15 cellular contexts compared by ENCODE assay signal in genomic region chr3:145698749-145699148, GRCh38.
DNase-seq lines count a peak whose midpoint lies in the region; ATAC-seq and TF ChIP-seq lines count a peak whose summit lies in the region.
"Had no signal": no experiment of that assay in that cellular context is flagged by ENCODE, and none has a peak within 500 bp of the region (broad histone marks: within the 10 kb centered on the region; RNA-seq: fewer than 3 reads in every experiment).

No MANE protein-coding gene starts in this region.

- H4K8ac ChIP-seq in mesendoderm (ENCODE audit: low read depth, low read length), result no peak overlapping the region

- no peak overlapping the region for H2AK5ac ChIP-seq in mesendoderm (ENCODE audit: low read length)

- H4K5ac ChIP-seq in mesendoderm (ENCODE audit: low read length), result no peak overlapping the region

- no peak overlapping the region for H2BK5ac ChIP-seq in mesendoderm (ENCODE audit: low read length)

- TF ChIP-seq EP300 in SK-N-SH (IDR thresholded peaks at IDR 0.05; ENCODE audit: borderline replicate concordance in 1 of 2, low read depth in 1 of 2, low read length in 1 of 2), result no peak

- POLR2A ChIA-PET in SK-N-SH (lab: Yijun Ruan, JAX), result no interaction called here

- no peak overlapping the region for H3K4me3 ChIP-seq in SK-N-SH (ENCODE audit: low read depth in 2 of 2, low read length in 1 of 2)
- no peak overlapping the region for H3K4me3 ChIP-seq in WERI-Rb-1 (ENCODE audit: low read depth, low read length)
- H3K4me3 ChIP-seq in mesendoderm (ENCODE audit: low read length), result no peak overlapping the region
- H3K4me3 ChIP-seq: Peyer's patch had no signal

- DNase-seq in SK-N-SH (no peak), GM13977 (ENCODE audit: low spot score) (no peak), WERI-Rb-1 (no peak), mesendoderm (peak; percentile 16), activated gamma-delta T cell (lab: John Stamatoyannopoulos, UW) (no peak)
- no peak for DNase-seq in activated CD4-positive, alpha-beta T cell treated with anti-CD3 and anti-CD28 coated beads for 48 hours
- DNase-seq: DMS79, Kasumi-1, NCI-H1694, NCI-H2081, NCI-H2171, NCI-H345, NCI-H524 treated with DMSO at 0.1 percent for 48 hours, Peyer's patch had no signal

- no peaks in the 10 kb centered on the region for H3F3A ChIP-seq in SK-N-SH (replicated peaks; ENCODE audit: insufficient read depth)

- no peak overlapping the region for H3K23ac ChIP-seq in mesendoderm (ENCODE audit: low read length)

- ATAC-seq in SK-N-SH treated with all-trans-retinoic acid at 6 μM for 48 hours, result no peak

- H2BK15ac ChIP-seq in mesendoderm (replicated peaks; ENCODE audit: low read depth), result no peak overlapping the region

- no peak overlapping the region for H2BK120ac ChIP-seq in mesendoderm (ENCODE audit: low read depth, low read length)

- H3K4me2 ChIP-seq in SK-N-SH (no peak overlapping the region), mesendoderm (ENCODE audit: low read length) (no peak overlapping the region)

- in situ Hi-C loops in GM13977 (cut with MboI; ENCODE audit: low pct_unique_long_range_greater_than_20kb, low sequenced_read_pairs, unreplicated experiment), result no loop called here

- H3K4ac ChIP-seq in mesendoderm (ENCODE audit: low read depth, low read length), result no peak overlapping the region

- no peaks in the 10 kb centered on the region for H3K79me1 ChIP-seq in mesendoderm (ENCODE audit: low read length)

- H3K27me3 ChIP-seq in SK-N-SH (ENCODE audit: insufficient read depth) (no peaks in the 10 kb centered on the region), WERI-Rb-1 (ENCODE audit: insufficient read depth, low read depth, severe bottlenecking) (no peaks in the 10 kb centered on the region), mesendoderm (ENCODE audit: insufficient read depth, low read length, poor library complexity) (no peaks in the 10 kb centered on the region)
- H3K27me3 ChIP-seq: Peyer's patch had no signal

- no peak overlapping the region for H3K27ac ChIP-seq in SK-N-SH (ENCODE audit: low read depth in 2 of 2, low read length in 1 of 2)
- no peak overlapping the region for H3K27ac ChIP-seq in WERI-Rb-1
- H3K27ac ChIP-seq in mesendoderm (ENCODE audit: low read depth, low read length), result no peak overlapping the region
- H3K27ac ChIP-seq: Peyer's patch had no signal

- TF ChIP-seq CTCF in SK-N-SH (IDR thresholded peaks at IDR 0.05), result no peak
- TF ChIP-seq CTCF in GM13977 (IDR thresholded peaks at IDR 0.05; ENCODE audit: extremely low read depth, insufficient read depth, missing control alignments), result peak; percentile 9
- 0 out of 2 replicates have a peak, but pooled peaks have one; percentile 24 for TF ChIP-seq CTCF in WERI-Rb-1 (IDR thresholded peaks at IDR 0.05; ENCODE audit: low read depth, low read length)

- H3K79me2 ChIP-seq in SK-N-SH (ENCODE audit: insufficient read depth) (no peaks in the 10 kb centered on the region), mesendoderm (ENCODE audit: control insufficient read depth, insufficient read depth, low read length) (no peaks in the 10 kb centered on the region)

- CTCF ChIA-PET in SK-N-SH (lab: Yijun Ruan, JAX), result no interaction called here

- 0 out of 2 replicates have a peak, but pooled peaks have one; percentile 19 for TF ChIP-seq RAD21 in SK-N-SH (IDR thresholded peaks at IDR 0.05; ENCODE audit: low read length)

- no peaks in the 10 kb centered on the region for H3K9me2 ChIP-seq in SK-N-SH

- H3K9ac ChIP-seq in SK-N-SH, result no peak overlapping the region
- H3K9ac ChIP-seq in mesendoderm (ENCODE audit: low read length), result no peak overlapping the region

- H3K36me3 ChIP-seq in SK-N-SH (replicated peaks in 1 of 2; ENCODE audit: control insufficient read depth in 1 of 2, insufficient read depth in 2 of 2, low read length in 1 of 2) (no peaks in the 10 kb centered on the region), WERI-Rb-1 (no peaks in the 10 kb centered on the region), mesendoderm (ENCODE audit: control insufficient read depth, insufficient read depth, low read length) (no peaks in the 10 kb centered on the region)
- H3K36me3 ChIP-seq: Peyer's patch had no signal

- H2AFZ ChIP-seq in SK-N-SH (ENCODE audit: low read depth), result no peak overlapping the region

- H3K18ac ChIP-seq in mesendoderm (ENCODE audit: low read length), result no peak overlapping the region

- H3K9me3 ChIP-seq in SK-N-SH (no peaks in the 10 kb centered on the region), WERI-Rb-1 (ENCODE audit: severe bottlenecking) (no peaks in the 10 kb centered on the region)
- H3K9me3 ChIP-seq: Peyer's patch had no signal

- H3K56ac ChIP-seq in mesendoderm (ENCODE audit: low read length), result no peak overlapping the region

- H4K20me1 ChIP-seq in SK-N-SH (ENCODE audit: insufficient read depth), result no peaks in the 10 kb centered on the region

- H3K4me1 ChIP-seq in SK-N-SH (ENCODE audit: control insufficient read depth in 1 of 2, insufficient read depth in 2 of 2, low read depth in 1 of 2, low read length in 1 of 2) (no peaks in the 10 kb centered on the region), mesendoderm (ENCODE audit: control insufficient read depth, low read depth, low read length) (no peaks in the 10 kb centered on the region)
- H3K4me1 ChIP-seq: Peyer's patch had no signal

TF ChIP-seq in SK-N-SH, 30 proteins besides CTCF, POLR2A, EP300 and RAD21 (continues in another document):
- TF ChIP-seq CHD2 (IDR thresholded peaks at IDR 0.05; ENCODE audit: low read length, partially characterized antibody) (no peak), NRF1 (IDR thresholded peaks at IDR 0.05; ENCODE audit: low read depth, low read length) (no peak), ZBTB33 (IDR thresholded peaks at IDR 0.05; ENCODE audit: borderline replicate concordance, low read depth) (no peak), GABPA (IDR thresholded peaks at IDR 0.05; ENCODE audit: low read depth) (no peak), RXRA (IDR thresholded peaks at IDR 0.05; ENCODE audit: borderline replicate concordance, low read depth) (no peak), RFX5 (IDR thresholded peaks at IDR 0.05; ENCODE audit: low read length) (no peak)

TF ChIP-seq in SK-N-SH treated with all-trans-retinoic acid at 6 μM for 48 hours, 23 proteins besides CTCF, POLR2A, EP300 and RAD21:
- no peak for TF ChIP-seq GLIS3 (CRISPR knock-in tag; IDR thresholded peaks at IDR 0.05)
- TF ChIP-seq ESRRG (CRISPR knock-in tag; IDR thresholded peaks at IDR 0.05), result no peak
- no peak for TF ChIP-seq ZFP3 (CRISPR knock-in tag; IDR thresholded peaks at IDR 0.05)
- TF ChIP-seq RARB (CRISPR knock-in tag; IDR thresholded peaks at IDR 0.05), result no peak
- TF ChIP-seq, protein P1, sequence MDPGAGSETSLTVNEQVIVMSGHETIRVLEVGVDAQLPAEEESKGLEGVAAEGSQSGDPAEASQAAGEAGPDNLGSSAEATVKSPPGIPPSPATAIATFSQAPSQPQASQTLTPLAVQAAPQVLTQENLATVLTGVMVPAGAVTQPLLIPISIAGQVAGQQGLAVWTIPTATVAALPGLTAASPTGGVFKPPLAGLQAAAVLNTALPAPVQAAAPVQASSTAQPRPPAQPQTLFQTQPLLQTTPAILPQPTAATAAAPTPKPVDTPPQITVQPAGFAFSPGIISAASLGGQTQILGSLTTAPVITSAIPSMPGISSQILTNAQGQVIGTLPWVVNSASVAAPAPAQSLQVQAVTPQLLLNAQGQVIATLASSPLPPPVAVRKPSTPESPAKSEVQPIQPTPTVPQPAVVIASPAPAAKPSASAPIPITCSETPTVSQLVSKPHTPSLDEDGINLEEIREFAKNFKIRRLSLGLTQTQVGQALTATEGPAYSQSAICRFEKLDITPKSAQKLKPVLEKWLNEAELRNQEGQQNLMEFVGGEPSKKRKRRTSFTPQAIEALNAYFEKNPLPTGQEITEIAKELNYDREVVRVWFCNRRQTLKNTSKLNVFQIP (CRISPR knock-in tag; IDR thresholded peaks at IDR 0.05; ENCODE audit: borderline replicate concordance, low read depth), result no peak
- TF ChIP-seq OSR1 (CRISPR knock-in tag; IDR thresholded peaks at IDR 0.05), result no peak
- TF ChIP-seq ZC3H10 (CRISPR knock-in tag; IDR thresholded peaks at IDR 0.05), result no peak
- TF ChIP-seq ISL1 (CRISPR knock-in tag; IDR thresholded peaks at IDR 0.05), result no peak
- no peak for TF ChIP-seq ZNF8 (CRISPR knock-in tag; IDR thresholded peaks at IDR 0.05)
- TF ChIP-seq, protein P2, sequence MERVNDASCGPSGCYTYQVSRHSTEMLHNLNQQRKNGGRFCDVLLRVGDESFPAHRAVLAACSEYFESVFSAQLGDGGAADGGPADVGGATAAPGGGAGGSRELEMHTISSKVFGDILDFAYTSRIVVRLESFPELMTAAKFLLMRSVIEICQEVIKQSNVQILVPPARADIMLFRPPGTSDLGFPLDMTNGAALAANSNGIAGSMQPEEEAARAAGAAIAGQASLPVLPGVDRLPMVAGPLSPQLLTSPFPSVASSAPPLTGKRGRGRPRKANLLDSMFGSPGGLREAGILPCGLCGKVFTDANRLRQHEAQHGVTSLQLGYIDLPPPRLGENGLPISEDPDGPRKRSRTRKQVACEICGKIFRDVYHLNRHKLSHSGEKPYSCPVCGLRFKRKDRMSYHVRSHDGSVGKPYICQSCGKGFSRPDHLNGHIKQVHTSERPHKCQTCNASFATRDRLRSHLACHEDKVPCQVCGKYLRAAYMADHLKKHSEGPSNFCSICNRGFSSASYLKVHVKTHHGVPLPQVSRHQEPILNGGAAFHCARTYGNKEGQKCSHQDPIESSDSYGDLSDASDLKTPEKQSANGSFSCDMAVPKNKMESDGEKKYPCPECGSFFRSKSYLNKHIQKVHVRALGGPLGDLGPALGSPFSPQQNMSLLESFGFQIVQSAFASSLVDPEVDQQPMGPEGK (CRISPR knock-in tag; IDR thresholded peaks at IDR 0.05; ENCODE audit: borderline replicate concordance), result no peak
- TF ChIP-seq SNAI2 (CRISPR knock-in tag; IDR thresholded peaks at IDR 0.05), result no peak
- TF ChIP-seq, protein P3, sequence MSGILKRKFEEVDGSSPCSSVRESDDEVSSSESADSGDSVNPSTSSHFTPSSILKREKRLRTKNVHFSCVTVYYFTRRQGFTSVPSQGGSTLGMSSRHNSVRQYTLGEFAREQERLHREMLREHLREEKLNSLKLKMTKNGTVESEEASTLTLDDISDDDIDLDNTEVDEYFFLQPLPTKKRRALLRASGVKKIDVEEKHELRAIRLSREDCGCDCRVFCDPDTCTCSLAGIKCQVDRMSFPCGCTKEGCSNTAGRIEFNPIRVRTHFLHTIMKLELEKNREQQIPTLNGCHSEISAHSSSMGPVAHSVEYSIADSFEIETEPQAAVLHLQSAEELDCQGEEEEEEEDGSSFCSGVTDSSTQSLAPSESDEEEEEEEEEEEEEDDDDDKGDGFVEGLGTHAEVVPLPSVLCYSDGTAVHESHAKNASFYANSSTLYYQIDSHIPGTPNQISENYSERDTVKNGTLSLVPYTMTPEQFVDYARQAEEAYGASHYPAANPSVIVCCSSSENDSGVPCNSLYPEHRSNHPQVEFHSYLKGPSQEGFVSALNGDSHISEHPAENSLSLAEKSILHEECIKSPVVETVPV (CRISPR knock-in tag; IDR thresholded peaks at IDR 0.05), result no peak
